8 cellular contexts compared by ENCODE assay signal in the genomic region with DNA sequence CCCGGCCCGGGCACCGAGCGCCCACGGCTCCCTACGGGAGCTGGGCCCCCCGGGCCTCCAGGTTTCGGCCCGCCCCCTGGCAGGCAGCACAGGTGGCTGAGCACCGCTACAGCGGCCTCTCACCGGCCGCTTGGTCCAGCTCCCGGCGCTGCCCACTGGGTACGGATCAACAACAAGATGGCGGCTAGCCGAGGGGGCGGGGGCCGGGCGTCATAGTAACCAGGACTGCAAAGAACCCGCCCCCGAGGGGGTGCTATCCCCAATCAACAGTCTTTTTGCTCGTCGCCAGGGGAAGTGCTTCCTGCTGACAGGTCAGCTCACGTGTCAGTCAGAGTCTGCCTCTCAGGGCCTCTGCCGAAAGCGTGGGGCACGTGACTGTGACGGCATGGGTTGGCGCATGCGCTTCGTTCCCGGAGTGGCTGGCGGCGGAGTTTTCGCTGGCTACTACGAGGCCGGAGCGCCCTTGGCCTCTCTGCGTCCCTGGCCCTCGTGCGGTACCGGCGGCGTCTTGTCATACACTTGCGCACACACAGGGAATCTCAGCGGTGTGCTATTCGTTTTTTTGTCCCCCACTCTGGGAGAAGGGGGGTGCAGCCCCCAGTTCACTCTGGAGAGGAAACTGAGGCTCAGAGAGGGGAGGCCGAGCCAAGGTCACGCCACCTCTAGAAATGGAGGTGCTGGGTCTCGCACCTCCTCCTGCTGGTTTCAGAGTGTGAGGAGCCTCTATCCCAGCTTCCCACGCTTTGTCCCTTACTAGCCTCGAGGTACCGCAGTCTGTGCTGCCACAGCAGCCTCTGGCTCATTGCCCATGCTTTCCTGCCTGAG. TPM values are rescaled to one million over a fixed set of nuclear protein-coding genes. Genes with fewer than 3 reads are reported as not detected.
DNase-seq lines count a peak whose midpoint lies in the region; ATAC-seq and TF ChIP-seq lines count a peak whose summit lies in the region.

A gene (minus strand): TSS at position 186 of the 825 bp plus-strand sequence. CDS start 38,502 bp downstream, outside the sequence.

- peak within 1 kb of the TSS; percentile 95 to 99 (median 98) for H3K27ac ChIP-seq in spleen

- H3K27me3 ChIP-seq in spleen (replicated peaks in 1 of 7), result no peaks in the 10 kb centered on the region

- H3K4me1 ChIP-seq in spleen, result peaks cover 22 to 58% (median 44%) of the 10 kb centered on the region in 6 donors

- ATAC-seq in GM19023 (IDR thresholded peaks at IDR 0.05; ENCODE audit: unreplicated experiment) (peak; percentile 98), HG03280 (IDR thresholded peaks at IDR 0.05; ENCODE audit: unreplicated experiment) (peak; percentile 98)

- no peaks in the 10 kb centered on the region for H3K9me3 ChIP-seq in spleen

- DNase-seq in AG09309 (ENCODE audit: low read depth) (peak; percentile 100), NCI-H345 treated with DMSO at 0.1 percent for 48 hours (lab: John Stamatoyannopoulos, UW; ENCODE audit: unreplicated experiment) (peak; percentile 95), inferior parietal cortex (ENCODE audit: extremely low spot score) (peak; percentile 100), spleen (peak; percentile 100)
- peak; percentile 98 to 99 (median 98) for DNase-seq in activated CD4-positive, CD25-positive, alpha-beta regulatory T cell (lab: John Stamatoyannopoulos, UW)
- peak; percentile 99 for DNase-seq in central memory CD4-positive, alpha-beta T cell

- peaks cover 0 to 37% (median 9%) of the 10 kb centered on the region in 6 donors for H3K36me3 ChIP-seq in spleen

- WGBS in spleen, 5 donors, result 2 to 6% (median 3%) methylated on average over 19 to 55 of the region's 55 CpGs

- H3K4me3 ChIP-seq in AG09309 (ENCODE audit: control insufficient read depth, low read depth, low read length) (peak within 1 kb of the TSS; percentile 61), spleen (peak within 1 kb of the TSS; percentile 67 to 98 (median 82))

- TF ChIP-seq POLR2A in spleen (IDR thresholded peaks at IDR 0.05), result peak in 2 of 3 donors; percentile 54 to 60

- intact Hi-C loops in spleen (cut with DNase I; ENCODE audit: low total_unique reads), result no loop called here

- no peak for TF ChIP-seq CTCF in AG09309 (IDR thresholded peaks at IDR 0.05; ENCODE audit: control insufficient read depth, insufficient read depth, low read depth, low read length, missing control alignments)
- TF ChIP-seq CTCF in spleen (IDR thresholded peaks at IDR 0.05 in 8 of 11, conservative IDR thresholded peaks at IDR 0.05 in 3 of 11), result peak in 3 of 11 experiments; percentile 28 to 39 (median 36)

RNA-seq across cellular contexts. Expression of the gene that starts here (rescaled TPM):
- 10 to 100 TPM; 40.7 to 56.0 (median 51.4) TPM for total RNA-seq in spleen
- polyA plus RNA-seq in spleen, result 10 to 100 TPM in 1 of 3 donors, 1 to 10 TPM in 2; 8.6 to 21.4 (median 9.8) TPM

Comparison
In these comparisons a context has a peak if more than half of its experiments do, and no peak if none do; other contexts are left out.
1. Peak in every context shown above with its lines: DNase-seq, ATAC-seq, H3K4me3 ChIP-seq and H3K27ac ChIP-seq.